In the genomic region with DNA sequence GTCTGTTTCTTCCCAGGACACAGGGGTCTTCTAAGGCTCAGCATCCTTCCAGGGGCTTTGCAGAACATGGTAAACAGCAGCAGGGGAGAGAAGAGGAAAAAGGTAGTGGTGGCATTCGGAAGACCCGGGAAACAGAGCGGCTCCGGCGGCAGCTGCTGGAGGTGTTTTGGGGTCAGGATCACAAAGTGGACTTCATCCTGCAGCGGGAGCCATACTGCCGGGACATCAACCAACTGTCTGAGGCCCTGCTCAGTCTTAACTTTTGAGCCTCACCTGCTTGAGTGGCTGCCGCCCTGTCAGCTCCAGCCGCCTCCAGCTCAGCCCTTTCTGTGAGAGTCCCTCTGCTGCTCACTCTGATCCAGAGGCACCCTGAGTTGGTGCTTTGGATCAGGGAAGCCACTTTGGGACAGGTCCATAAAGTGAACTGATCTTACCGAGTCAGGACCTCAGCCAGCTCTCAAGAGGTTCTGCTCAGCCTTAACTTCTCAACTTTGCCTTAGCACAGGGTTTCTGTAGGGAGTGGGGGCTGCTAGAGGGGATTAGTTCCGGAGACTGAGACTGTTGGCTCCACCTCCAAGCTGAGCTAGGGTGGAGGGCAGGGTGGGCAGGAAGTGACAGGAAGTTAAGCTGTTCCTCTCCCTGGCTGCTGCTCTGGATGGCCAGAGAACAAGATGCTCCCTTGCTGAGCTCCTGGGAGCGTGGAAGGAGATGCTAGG, we compare ENCODE assay signal across 9 cellular contexts. TPM values are rescaled to one million over a fixed set of nuclear protein-coding genes. Genes with fewer than 3 reads are reported as not detected.
DNase-seq lines count a peak whose midpoint lies in the region; ATAC-seq and TF ChIP-seq lines count a peak whose summit lies in the region.
"Had no signal": no experiment of that assay in that cellular context is flagged by ENCODE, and none has a peak within 500 bp of the region (broad histone marks: within the 10 kb centered on the region; RNA-seq: fewer than 3 reads in every experiment).

No MANE protein-coding gene starts in this region.

- TF ChIP-seq CTCF in DOHH2 (IDR thresholded peaks at IDR 0.05; ENCODE audit: low read depth, low read length, poor library complexity, severe bottlenecking) (peak; percentile 45), OCI-LY1 (IDR thresholded peaks at IDR 0.05; ENCODE audit: low read length) (no peak; the same call in 1 of the 2 replicates), chondrocyte (IDR thresholded peaks at IDR 0.05) (peak; percentile 55), osteocyte (IDR thresholded peaks at IDR 0.05) (peak; percentile 6)

- H2AFZ ChIP-seq in OCI-LY1 (ENCODE audit: low read length) = no peak overlapping the region

- H3K27ac Mint-ChIP-seq in chondrocyte (ENCODE audit: unreplicated experiment) (peak overlapping the region; percentile 39), osteocyte (ENCODE audit: unreplicated experiment) (no peak overlapping the region)

- H3K4me2 ChIP-seq in DOHH2 (ENCODE audit: low read length) (peak overlapping the region; percentile 70), OCI-LY1 (ENCODE audit: low read length) (no peak overlapping the region)

- peaks cover 41% of the 10 kb centered on the region for H3K4me1 ChIP-seq in DOHH2 (ENCODE audit: control insufficient read depth, low read length)
- peaks cover 40% of the 10 kb centered on the region for H3K4me1 ChIP-seq in OCI-LY1 (ENCODE audit: insufficient read depth, low read length, severe bottlenecking)

- ATAC-seq in HG03196 (IDR thresholded peaks at IDR 0.05; ENCODE audit: unreplicated experiment) (no peak), HG03045 (IDR thresholded peaks at IDR 0.05; ENCODE audit: unreplicated experiment) (no peak)

- H3K9me2 ChIP-seq in DOHH2 (replicated peaks; ENCODE audit: control insufficient read depth, low read length) = no peaks in the 10 kb centered on the region
- H3K9me2 ChIP-seq in OCI-LY1 (ENCODE audit: low read depth, low read length) = no peaks in the 10 kb centered on the region

- H3K27me3 Mint-ChIP-seq in chondrocyte (ENCODE audit: low read depth) (no peaks in the 10 kb centered on the region), osteocyte (ENCODE audit: unreplicated experiment) (no peaks in the 10 kb centered on the region)

- DNase-seq in chondrocyte (ENCODE audit: low spot score) = no peak
- no peak for DNase-seq in osteocyte (ENCODE audit: extremely low spot score, unreplicated experiment)
- DNase-seq in ecto neural progenitor cell (ENCODE audit: low spot score) = no peak
- no peak for DNase-seq in NOMO-1 (lab: John Stamatoyannopoulos, UW; ENCODE audit: unreplicated experiment in 2 of 2)
- DNase-seq: NK-92 treated with Interleukin-12 subunit alpha and Interleukin-12 subunit beta, amount 100 ng/mL, for 24 hours had no signal

- no peaks in the 10 kb centered on the region for H3K9me3 Mint-ChIP-seq in chondrocyte (ENCODE audit: low read depth)
- H3K9me3 Mint-ChIP-seq in osteocyte (ENCODE audit: unreplicated experiment) = no peaks in the 10 kb centered on the region

- H3K4me3 ChIP-seq in DOHH2 (ENCODE audit: low read length) = peak overlapping the region; percentile 53
- no peak overlapping the region for H3K4me3 ChIP-seq in OCI-LY1 (ENCODE audit: low read depth, low read length, poor library complexity, severe bottlenecking)

- H3K27me3 ChIP-seq in DOHH2 (ENCODE audit: control insufficient read depth, low read length) = no peaks in the 10 kb centered on the region
- no peaks in the 10 kb centered on the region for H3K27me3 ChIP-seq in OCI-LY1 (ENCODE audit: insufficient read depth, low read length)

- H3K4me3 Mint-ChIP-seq in chondrocyte (ENCODE audit: unreplicated experiment) (no peak overlapping the region), osteocyte (ENCODE audit: unreplicated experiment) (no peak overlapping the region)

- no peak overlapping the region; the same call in 1 of the 2 replicates for H3K9ac ChIP-seq in OCI-LY1 (ENCODE audit: low read length)

- H4K20me1 ChIP-seq in DOHH2 (ENCODE audit: control insufficient read depth, insufficient read depth, low read depth, low read length) = peaks cover 3% of the 10 kb centered on the region; the same call in 1 of the 2 replicates
- H4K20me1 ChIP-seq in OCI-LY1 (ENCODE audit: insufficient read depth, low read length) = no peaks in the 10 kb centered on the region

- H3K4me1 Mint-ChIP-seq in chondrocyte (ENCODE audit: low read depth) = peaks cover 44% of the 10 kb centered on the region
- H3K4me1 Mint-ChIP-seq in osteocyte (ENCODE audit: unreplicated experiment) = peaks cover 41% of the 10 kb centered on the region

- H3K36me3 ChIP-seq in DOHH2 (ENCODE audit: control insufficient read depth, low read length) (peaks cover 81% of the 10 kb centered on the region), OCI-LY1 (ENCODE audit: insufficient read depth, low read length) (peaks cover 81% of the 10 kb centered on the region)

- H3K79me2 ChIP-seq in DOHH2 (ENCODE audit: control insufficient read depth, low read length) (peaks cover 30% of the 10 kb centered on the region), OCI-LY1 (ENCODE audit: insufficient read depth, low read length) (0 out of 2 replicates have a peak, but pooled peaks cover 6% of the 10 kb centered on the region)

- H3K36me3 Mint-ChIP-seq in chondrocyte (ENCODE audit: low read depth) = peaks cover 19% of the 10 kb centered on the region
- peaks cover 38% of the 10 kb centered on the region for H3K36me3 Mint-ChIP-seq in osteocyte (ENCODE audit: unreplicated experiment)

- H3K9me3 ChIP-seq in DOHH2 (ENCODE audit: control insufficient read depth, insufficient read depth, low read length) (no peaks in the 10 kb centered on the region), OCI-LY1 (ENCODE audit: low read length) (no peaks in the 10 kb centered on the region)

- H3F3A ChIP-seq in DOHH2 (ENCODE audit: control insufficient read depth, insufficient read depth) (peaks cover 3% of the 10 kb centered on the region; the same call in 1 of the 2 replicates), OCI-LY1 (ENCODE audit: insufficient read depth, low read length) (no peaks in the 10 kb centered on the region; the same call in 1 of the 2 replicates)

- H3K27ac ChIP-seq in DOHH2 (ENCODE audit: low read depth, low read length) (peak overlapping the region; percentile 72), OCI-LY1 (ENCODE audit: low read depth, low read length, poor library complexity, severe bottlenecking) (peak overlapping the region; percentile 62)

RNA-seq across cellular contexts. Expression of gene SDR39U1, which starts 5.4 kb away (rescaled TPM):
- total RNA-seq in chondrocyte (34.6 to 52.9 TPM (median 35.3 TPM) in 3 replicates), osteocyte (53.9 and 54.6 TPM in 2 replicates)

RNA-seq across cellular contexts. Expression of gene KHNYN, which starts 7.4 kb away (rescaled TPM):
- total RNA-seq in chondrocyte (44.4 to 53.8 TPM (median 53.7 TPM) in 3 replicates), osteocyte (59.9 and 60.9 TPM in 2 replicates)

RNA-seq across cellular contexts. Expression of gene CBLN3, which starts 7.7 kb away (rescaled TPM):
- total RNA-seq in chondrocyte (5.2 to 6.1 TPM (median 5.5 TPM) in 3 replicates), osteocyte (5.5 and 6.1 TPM in 2 replicates)

RNA-seq across cellular contexts. Expression of gene NYNRIN, which starts 38.4 kb away (rescaled TPM):
- 20.0 to 32.1 TPM (median 21.0 TPM) in 3 replicates for total RNA-seq in chondrocyte
- 39.6 and 40.2 TPM in 2 replicates for total RNA-seq in osteocyte
